ENCODE assay signal across 23 cellular contexts in genomic region chr1:183129921-183130675, GRCh38. TPM values are rescaled to one million over a fixed set of nuclear protein-coding genes. Genes with fewer than 3 reads are reported as not detected.
DNase-seq lines count a peak whose midpoint lies in the region; ATAC-seq and TF ChIP-seq lines count a peak whose summit lies in the region.
"Had no signal": no experiment of that assay in that cellular context is flagged by ENCODE, and none has a peak within 500 bp of the region (broad histone marks: within the 10 kb centered on the region; RNA-seq: fewer than 3 reads in every experiment).

No MANE protein-coding gene starts in this region.

- H3K9me3 Mint-ChIP-seq in WTC11: no peaks in the 10 kb centered on the region
- no peaks in the 10 kb centered on the region for H3K9me3 Mint-ChIP-seq in stimulated activated naive B cell treated with anti-CD40 and anti-IgM and Interleukin-4, amounts not matched to agents 10 μg/mL and 1 μg/mL and 100 μg/mL, for 72 hours
- H3K9me3 Mint-ChIP-seq: CD8-positive, alpha-beta T cell; dendritic cell treated with granulocyte-macrophage colony-stimulating factor and Interleukin-4, amounts not matched to agents 40 ng/mL and 50 ng/mL, for 4 days; H9; neural crest cell had no signal

- TF ChIP-seq CTCF in DND-41 (IDR thresholded peaks at IDR 0.05; ENCODE audit: borderline replicate concordance, extremely low read depth, low read length, poor library complexity, severe bottlenecking): no peak
- TF ChIP-seq CTCF in WTC11 (IDR thresholded peaks at IDR 0.05): no peak
- TF ChIP-seq CTCF in gastroesophageal sphincter (IDR thresholded peaks at IDR 0.05): no peak

- H3K79me2 ChIP-seq in DND-41 (ENCODE audit: insufficient read depth, low read length): no peaks in the 10 kb centered on the region

- no peak for ATAC-seq in DND-41 (ENCODE audit: insufficient read depth, low read depth)
- no peak for ATAC-seq in WTC11
- peak; percentile 66 for ATAC-seq in gastroesophageal sphincter
- ATAC-seq in stimulated activated naive B cell treated with anti-CD40 and anti-IgM and Interleukin-4, amounts not matched to agents 10 μg/mL and 1 μg/mL and 100 μg/mL, for 72 hours (replicated peaks): no peak
- ATAC-seq in left colon: no peak
- ATAC-seq in GM18511 (IDR thresholded peaks at IDR 0.05; ENCODE audit: unreplicated experiment): no peak
- ATAC-seq: CD8-positive, alpha-beta T cell; left lung had no signal

- no peaks in the 10 kb centered on the region for H4K20me1 ChIP-seq in DND-41 (ENCODE audit: insufficient read depth, low read length)

- peak overlapping the region; percentile 37; the same call in 1 of the 2 replicates for H3K27ac Mint-ChIP-seq in WTC11
- H3K27ac Mint-ChIP-seq in stimulated activated naive B cell treated with anti-CD40 and anti-IgM and Interleukin-4, amounts not matched to agents 10 μg/mL and 1 μg/mL and 100 μg/mL, for 72 hours: peak overlapping the region; percentile 42
- H3K27ac Mint-ChIP-seq: CD8-positive, alpha-beta T cell; dendritic cell treated with granulocyte-macrophage colony-stimulating factor and Interleukin-4, amounts not matched to agents 40 ng/mL and 50 ng/mL, for 4 days; immature natural killer cell had no signal

- CTCF ChIA-PET in WTC11 (lab: Charles Lee): no interaction called here

- H3K4me3 ChIP-seq in DND-41 (ENCODE audit: low read depth in 1 of 2, low read length in 2 of 2): no peak overlapping the region
- no peak overlapping the region for H3K4me3 ChIP-seq in gastroesophageal sphincter
- H3K4me3 ChIP-seq: left lung had no signal

- peaks cover 4% of the 10 kb centered on the region for H3K4me1 Mint-ChIP-seq in WTC11
- peaks cover 2 to 6% of the 10 kb centered on the region in 2 donors for H3K4me1 Mint-ChIP-seq in stimulated activated naive B cell treated with anti-CD40 and anti-IgM and Interleukin-4, amounts not matched to agents 10 μg/mL and 1 μg/mL and 100 μg/mL, for 72 hours
- H3K4me1 Mint-ChIP-seq: immature natural killer cell, neural crest cell had no signal

- POLR2A ChIA-PET in WTC11 (lab: Charles Lee): interaction anchor here (0.7 kb wide), 1 partner anchor 18 kb away, joined by 3 read pairs; no protein-coding TSS in a partner anchor

- H3K27me3 ChIP-seq in DND-41 (ENCODE audit: insufficient read depth, low read length, poor library complexity) (no peaks in the 10 kb centered on the region), gastroesophageal sphincter (no peaks in the 10 kb centered on the region)
- H3K27me3 ChIP-seq: left lung had no signal

- no peaks in the 10 kb centered on the region for H3K9me3 ChIP-seq in DND-41 (ENCODE audit: insufficient read depth, low read length, severe bottlenecking)
- no peaks in the 10 kb centered on the region for H3K9me3 ChIP-seq in gastroesophageal sphincter
- H3K9me3 ChIP-seq: left lung had no signal

- no peak overlapping the region for H3K4me3 Mint-ChIP-seq in WTC11
- H3K4me3 Mint-ChIP-seq in stimulated activated naive B cell treated with anti-CD40 and anti-IgM and Interleukin-4, amounts not matched to agents 10 μg/mL and 1 μg/mL and 100 μg/mL, for 72 hours: no peak overlapping the region
- H3K4me3 Mint-ChIP-seq: CD8-positive, alpha-beta T cell; dendritic cell treated with granulocyte-macrophage colony-stimulating factor and Interleukin-4, amounts not matched to agents 40 ng/mL and 50 ng/mL, for 4 days; H9; immature natural killer cell; neural crest cell had no signal

- no peak for TF ChIP-seq EP300 in gastroesophageal sphincter (IDR thresholded peaks at IDR 0.05)

- H3K36me3 ChIP-seq in DND-41 (ENCODE audit: insufficient read depth, low read length): no peaks in the 10 kb centered on the region
- peaks cover 8 to 99% of the 10 kb centered on the region in 2 donors for H3K36me3 ChIP-seq in gastroesophageal sphincter

- DNase-seq in DND-41: no peak
- no peak for DNase-seq in WTC11 (ENCODE audit: low spot score)
- no peak for DNase-seq in stimulated activated naive B cell treated with anti-CD40 and anti-IgM and Interleukin-4, amounts not matched to agents 10 μg/mL and 1 μg/mL and 100 μg/mL, for 72 hours
- no peak for DNase-seq in left colon
- no peak for DNase-seq in SIG-M5 treated with dmso at 0.1 percent for 504 hours (lab: John Stamatoyannopoulos, UW; ENCODE audit: unreplicated experiment)
- DNase-seq: activated naive CD4-positive, alpha-beta T cell treated with Interleukin-2 at 50 U/mL for 16 hours; activated T-cell treated with anti-CD3 and anti-CD28 coated beads, Interleukin-2, amount 50 U/mL, for 48 hours; amygdala; CD8-positive, alpha-beta T cell; DMS 273 treated with DMSO at 0.1 percent for 48 hours; H9; immature natural killer cell; Karpas-422; left lung; MV-4-11; NCI-H146; NCI-H524 treated with DMSO at 0.1 percent for 48 hours; posterior cingulate gyrus had no signal

- H3K27ac ChIP-seq in DND-41 (ENCODE audit: low read length) (peak overlapping the region; percentile 51; the same call in 1 of the 2 replicates), gastroesophageal sphincter (peak overlapping the region; percentile 33 to 56 (median 53))
- H3K27ac ChIP-seq: left lung had no signal

- peaks cover 69% of the 10 kb centered on the region for H3K36me3 Mint-ChIP-seq in WTC11
- H3K36me3 Mint-ChIP-seq in stimulated activated naive B cell treated with anti-CD40 and anti-IgM and Interleukin-4, amounts not matched to agents 10 μg/mL and 1 μg/mL and 100 μg/mL, for 72 hours: peaks cover 35 to 59% of the 10 kb centered on the region in 2 donors
- H3K36me3 Mint-ChIP-seq: CD8-positive, alpha-beta T cell; immature natural killer cell had no signal

- H3K9ac ChIP-seq in DND-41 (ENCODE audit: low read depth, low read length): no peak overlapping the region

- H3K4me1 ChIP-seq in DND-41 (ENCODE audit: insufficient read depth, low read length): peaks cover 27% of the 10 kb centered on the region
- H3K4me1 ChIP-seq in gastroesophageal sphincter: peaks cover 0 to 19% (median 0%) of the 10 kb centered on the region in 3 donors

- 64 to 77% methylated on average over 13 to 15 of the region's 15 CpGs for WGBS in gastroesophageal sphincter (ENCODE audit: low coverage in 1 of 2), 2 donors

- no peak overlapping the region for H2AFZ ChIP-seq in DND-41 (ENCODE audit: low read depth, low read length)

- H3K4me2 ChIP-seq in DND-41 (ENCODE audit: insufficient read depth, low read length): no peak overlapping the region

- H3K27me3 Mint-ChIP-seq in WTC11 (ENCODE audit: low read depth): no peaks in the 10 kb centered on the region
- H3K27me3 Mint-ChIP-seq in stimulated activated naive B cell treated with anti-CD40 and anti-IgM and Interleukin-4, amounts not matched to agents 10 μg/mL and 1 μg/mL and 100 μg/mL, for 72 hours: no peaks in the 10 kb centered on the region
- H3K27me3 Mint-ChIP-seq: dendritic cell treated with granulocyte-macrophage colony-stimulating factor and Interleukin-4, amounts not matched to agents 40 ng/mL and 50 ng/mL, for 4 days had no signal

- intact Hi-C loops in left colon (cut with DNase I, micrococcal nuclease): loop anchor here in 1 of 2 donors (10.0 kb wide), 1 partner anchor 165 kb away; no protein-coding TSS in a partner anchor

- no peak for TF ChIP-seq POLR2A in gastroesophageal sphincter (IDR thresholded peaks at IDR 0.05)

TF ChIP-seq in WTC11, 78 proteins besides CTCF, POLR2A, EP300 and RAD21:
- TF ChIP-seq ZNF416 (CRISPR knock-in tag; IDR thresholded peaks at IDR 0.05) (no peak), RELA (CRISPR knock-in tag; IDR thresholded peaks at IDR 0.05; ENCODE audit: borderline replicate concordance) (no peak), ZSCAN18 (CRISPR knock-in tag; IDR thresholded peaks at IDR 0.05) (no peak)

RNA-seq across cellular contexts. Expression of gene LAMC2, which starts 56.0 kb away (rescaled TPM):
- total RNA-seq in WTC11 (2021) (6.5 to 7.9 TPM (median 6.5 TPM) in 3 replicates), gastroesophageal sphincter (10 to 100 TPM; 10.2 to 43.4 (median 18.4) TPM), left colon (10 to 100 TPM; 30.7 to 55.0 TPM)
- total RNA-seq: activated CD8-positive, alpha-beta memory T cell treated with anti-CD3 and anti-CD28 coated beads for 36 hours; CD8-positive, alpha-beta T cell; neural crest cell had no signal
